Comparison of ENCODE assay signal across 1 cellular context in the genomic region with DNA sequence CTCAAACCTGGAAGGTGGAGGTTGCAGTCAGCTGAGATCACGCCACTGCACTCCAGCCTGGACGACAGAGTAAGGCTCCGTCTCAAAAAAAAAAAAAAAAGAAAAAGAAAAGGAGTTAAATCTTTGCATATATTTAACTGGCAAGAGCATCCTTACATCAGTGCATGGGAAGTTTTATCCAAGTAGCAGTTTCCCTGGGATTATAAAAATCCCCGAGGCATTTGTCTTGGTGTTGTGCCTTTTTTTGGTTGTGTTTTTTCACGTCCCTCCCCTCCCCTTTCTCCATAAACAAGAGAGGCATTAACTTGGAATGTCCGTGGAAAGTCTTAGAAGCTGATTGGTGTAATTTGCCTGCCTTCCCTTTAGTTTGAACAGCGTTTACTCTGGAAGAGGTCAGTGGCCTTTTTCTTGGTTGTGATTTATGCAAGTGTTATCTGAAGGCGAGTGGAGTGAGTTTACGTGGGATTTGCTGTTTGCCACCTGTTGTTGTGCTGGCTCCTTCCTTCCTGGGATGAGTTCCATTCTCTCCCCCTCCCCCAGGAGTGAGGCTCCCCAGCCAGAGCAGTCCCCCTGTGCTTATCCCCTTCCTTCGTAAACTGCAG.
TF ChIP-seq lines count a peak whose summit lies in the region.

No MANE protein-coding gene starts in this region.

TF ChIP-seq in GM12878, 131 proteins besides CTCF, POLR2A, EP300 and RAD21:
- TF ChIP-seq TARDBP (IDR thresholded peaks at IDR 0.05; ENCODE audit: borderline replicate concordance) (no peak), RELA (IDR thresholded peaks at IDR 0.05; ENCODE audit: borderline replicate concordance, partially characterized antibody) (no peak), SREBF2 (IDR thresholded peaks at IDR 0.05; ENCODE audit: low read length) (no peak), ZBED1 (IDR thresholded peaks at IDR 0.05; ENCODE audit: borderline replicate concordance) (no peak), NBN (IDR thresholded peaks at IDR 0.05) (no peak), ZNF274 (IDR thresholded peaks at IDR 0.05; ENCODE audit: insufficient read depth, insufficient read length) (no peak), ASH2L (IDR thresholded peaks at IDR 0.05; ENCODE audit: borderline replicate concordance, low read depth) (no peak), RB1 (IDR thresholded peaks at IDR 0.05; ENCODE audit: borderline replicate concordance) (no peak)
TF ChIP-seq in GM12878: peak in this region for 0.
